Comparison of ENCODE assay signal across 26 cellular contexts in the genomic region with DNA sequence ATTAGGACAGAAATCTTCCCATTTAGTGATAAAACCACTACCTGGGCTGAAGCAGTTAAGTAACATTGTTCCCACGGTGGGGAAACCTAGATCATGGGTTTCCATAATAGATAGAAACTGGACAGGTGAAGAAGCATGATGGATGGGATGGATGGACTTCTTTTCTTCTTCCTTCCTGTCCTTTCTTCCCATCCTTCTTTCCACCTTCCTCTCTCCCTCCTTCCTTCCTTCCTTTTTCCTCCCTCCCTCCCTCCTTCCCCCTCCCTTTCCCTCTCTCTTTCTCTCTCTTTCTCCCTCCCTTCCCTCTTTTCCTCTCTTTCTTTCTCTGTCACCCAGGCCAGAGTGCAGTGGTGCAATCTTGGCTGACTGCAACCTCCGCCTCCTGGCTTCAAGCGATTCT.
"Had no signal": no experiment of that assay in that cellular context is flagged by ENCODE, and none has a peak within 500 bp of the region (broad histone marks: within the 10 kb centered on the region; RNA-seq: fewer than 3 reads in every experiment).

No MANE protein-coding gene starts in this region.

- H3K9me3 ChIP-seq: adrenal gland, body of pancreas, esophagus muscularis mucosa, gastrocnemius medialis, heart left ventricle had no signal

- ATAC-seq: activated CD4-positive, alpha-beta T cell treated with anti-CD3 and anti-CD28 coated beads for 36 hours; activated naive CD8-positive, alpha-beta T cell treated with anti-CD3 and anti-CD28 coated beads, Interleukin-2, amount 50 U/mL, for 24 hours; body of pancreas; effector memory CD8-positive, alpha-beta T cell; foreskin keratinocyte; gastrocnemius medialis; heart left ventricle had no signal

- H3K4me3 Mint-ChIP-seq: activated CD4-positive, alpha-beta memory T cell treated with anti-CD3 and anti-CD28 coated beads for 36 hours; activated CD4-positive, alpha-beta T cell treated with anti-CD3 and anti-CD28 coated beads for 36 hours; activated CD4-positive, alpha-beta T cell treated with anti-CD3 and anti-CD28 coated beads, Interleukin-2, amount 10 ng/mL, durations not matched to agents 24 days and 14 days; activated naive CD4-positive, alpha-beta T cell treated with anti-CD3 and anti-CD28 coated beads, Interleukin-2, amount 50 U/mL, for 24 hours; activated naive CD8-positive, alpha-beta T cell treated with anti-CD3 and anti-CD28 coated beads, Interleukin-2, amount 50 U/mL, for 24 hours; effector memory CD8-positive, alpha-beta T cell had no signal

- H3K27ac ChIP-seq: adrenal gland, body of pancreas, esophagus muscularis mucosa, foreskin keratinocyte, gastrocnemius medialis, heart left ventricle had no signal

- H3K27me3 Mint-ChIP-seq: activated CD4-positive, alpha-beta memory T cell treated with anti-CD3 and anti-CD28 coated beads for 36 hours; activated CD4-positive, alpha-beta T cell treated with anti-CD3 and anti-CD28 coated beads for 36 hours; activated CD4-positive, alpha-beta T cell treated with anti-CD3 and anti-CD28 coated beads, Interleukin-2, amount 10 ng/mL, durations not matched to agents 24 days and 14 days; activated naive CD4-positive, alpha-beta T cell treated with anti-CD3 and anti-CD28 coated beads, Interleukin-2, amount 50 U/mL, for 24 hours; activated naive CD8-positive, alpha-beta T cell treated with anti-CD3 and anti-CD28 coated beads for 36 hours; activated naive CD8-positive, alpha-beta T cell treated with anti-CD3 and anti-CD28 coated beads, Interleukin-2, amount 50 U/mL, for 24 hours; effector memory CD8-positive, alpha-beta T cell had no signal

- H3K27me3 ChIP-seq: adrenal gland, body of pancreas, esophagus muscularis mucosa, foreskin keratinocyte, gastrocnemius medialis, heart left ventricle had no signal

- H3K27ac Mint-ChIP-seq: activated CD4-positive, alpha-beta memory T cell treated with anti-CD3 and anti-CD28 coated beads for 36 hours; activated CD4-positive, alpha-beta T cell treated with anti-CD3 and anti-CD28 coated beads, Interleukin-2, amount 10 ng/mL, durations not matched to agents 24 days and 14 days; activated naive CD8-positive, alpha-beta T cell treated with anti-CD3 and anti-CD28 coated beads for 36 hours; effector memory CD8-positive, alpha-beta T cell had no signal

- H3K4me3 ChIP-seq: adrenal gland, body of pancreas, esophagus muscularis mucosa, gastrocnemius medialis, heart left ventricle had no signal

- H3K9me3 Mint-ChIP-seq: activated CD4-positive, alpha-beta memory T cell treated with anti-CD3 and anti-CD28 coated beads for 36 hours; activated CD4-positive, alpha-beta T cell treated with anti-CD3 and anti-CD28 coated beads, Interleukin-2, amount 10 ng/mL, durations not matched to agents 24 days and 14 days; activated naive CD4-positive, alpha-beta T cell treated with anti-CD3 and anti-CD28 coated beads, Interleukin-2, amount 50 U/mL, for 24 hours; activated naive CD8-positive, alpha-beta T cell treated with anti-CD3 and anti-CD28 coated beads for 36 hours; activated naive CD8-positive, alpha-beta T cell treated with anti-CD3 and anti-CD28 coated beads, Interleukin-2, amount 50 U/mL, for 24 hours; effector memory CD8-positive, alpha-beta T cell had no signal

- DNase-seq: activated CD4-positive, alpha-beta memory T cell treated with anti-CD3 and anti-CD28 coated beads for 36 hours; activated CD4-positive, alpha-beta T cell treated with anti-CD3 and anti-CD28 coated beads for 36 hours; activated CD4-positive, alpha-beta T cell treated with anti-CD3 and anti-CD28 coated beads, Interleukin-2, amount 10 ng/mL, durations not matched to agents 24 days and 14 days; activated CD4-positive, CD25-positive, alpha-beta regulatory T cell; activated CD4-positive, CD25-positive, alpha-beta regulatory T cell treated with anti-CD3 and anti-CD28 coated beads, Interleukin-2, amount 50 U/mL, for 72 hours; activated CD8-positive, alpha-beta memory T cell treated with anti-CD3 and anti-CD28 coated beads for 24 hours; activated gamma-delta T cell; activated naive CD4-positive, alpha-beta T cell; activated naive CD8-positive, alpha-beta T cell treated with anti-CD3 and anti-CD28 coated beads for 36 hours; activated naive CD8-positive, alpha-beta T cell treated with anti-CD3 and anti-CD28 coated beads, Interleukin-2, amount 50 U/mL, for 24 hours; activated T-cell treated with anti-CD3 and anti-CD28 coated beads, Interleukin-2, amount 50 U/mL, for 48 hours; adrenal gland; amygdala; caudate nucleus; cortex of kidney; dermis blood vessel endothelial cell; effector CD4-positive, alpha-beta T cell; effector memory CD8-positive, alpha-beta T cell; erythroblast; foreskin keratinocyte; gastrocnemius medialis; glutamatergic neuron had no signal
